ENCODE assay signal across 8 cellular contexts in the genomic region with DNA sequence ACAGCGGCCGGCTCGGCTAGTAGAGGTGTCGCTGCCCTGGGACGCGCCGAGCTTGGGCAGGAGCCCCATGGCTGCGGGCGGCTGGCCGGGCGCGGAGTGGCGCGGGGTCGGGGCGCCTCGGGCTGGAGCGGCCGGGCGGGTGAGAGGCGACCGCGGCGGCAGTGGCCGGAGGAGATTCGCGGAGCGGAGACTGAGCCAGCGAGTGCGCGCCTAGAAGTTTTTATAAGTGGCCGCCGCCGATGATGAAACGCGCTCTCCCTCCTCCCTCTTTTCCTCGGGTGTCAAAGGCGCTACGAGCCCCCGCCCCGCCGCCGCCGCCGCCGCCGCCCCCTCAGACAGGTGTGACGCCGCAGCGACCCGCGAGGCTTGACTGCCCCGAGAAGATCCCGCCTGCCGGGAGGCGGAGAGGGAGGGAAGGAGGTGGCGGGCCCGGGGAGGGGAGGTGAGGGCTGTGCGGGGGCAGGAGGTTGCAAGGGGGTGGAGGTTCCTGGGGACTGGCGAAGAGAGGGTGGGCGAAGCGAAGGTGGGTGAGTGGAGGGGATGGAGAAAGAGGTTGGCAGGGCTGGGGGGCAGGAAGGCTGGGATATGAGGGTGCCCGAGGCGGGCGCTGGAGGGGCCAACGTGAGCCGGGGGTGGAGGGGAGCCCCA. TPM values are rescaled to one million over a fixed set of nuclear protein-coding genes. Genes with fewer than 3 reads are reported as not detected.
DNase-seq lines count a peak whose midpoint lies in the region; ATAC-seq and TF ChIP-seq lines count a peak whose summit lies in the region.

Gene SLCO2A1, minus strand, starts transcription at position 192 of the 648 bp plus-strand sequence. Its CDS starts 123 bp downstream, at position 69.

- CTCF ChIA-PET in CD4-positive, alpha-beta memory T cell (lab: Charles Lee; ENCODE audit: partially characterized antibody): no interaction called here

- H3K4me3 ChIP-seq in CD4-positive, alpha-beta memory T cell (ENCODE audit: low read length in 2 of 2): no peak within 1 kb of the TSS
- H3K4me3 ChIP-seq in astrocyte of the cerebellum (ENCODE audit: low read depth, low read length): peak within 1 kb of the TSS; percentile 65
- peak within 1 kb of the TSS; percentile 35 to 67 (median 48) for H3K4me3 ChIP-seq in skin epidermis

- in situ Hi-C loops in astrocyte of the cerebellum (cut with HindIII; ENCODE audit: low sequenced_read_pairs): loop anchor here (5.0 kb wide), 1 partner anchor 77 kb away; no protein-coding TSS in a partner anchor

- H3K9me3 Mint-ChIP-seq in CD4-positive, alpha-beta memory T cell: no peaks in the 10 kb centered on the region
- H3K9me3 Mint-ChIP-seq in IgD-negative memory B cell: peaks cover 0 to 1% (median 0%) of the 10 kb centered on the region in 3 donors

- no peaks in the 10 kb centered on the region for H3K4me1 ChIP-seq in CD4-positive, alpha-beta memory T cell (ENCODE audit: insufficient read depth, low read length)

- TF ChIP-seq CTCF in astrocyte of the cerebellum (IDR thresholded peaks at IDR 0.05; ENCODE audit: low read depth, low read length, missing control alignments): no peak

- no peak within 1 kb of the TSS for H3K27ac Mint-ChIP-seq in CD4-positive, alpha-beta memory T cell
- H3K27ac Mint-ChIP-seq in IgD-negative memory B cell: no peak within 1 kb of the TSS

- no peak for DNase-seq in CD4-positive, alpha-beta memory T cell
- DNase-seq in astrocyte of the cerebellum (ENCODE audit: low read depth) (no peak), iPS-NIHi11 (ENCODE audit: low spot score) (peak; percentile 86)

- intact Hi-C loops in CD4-positive, alpha-beta memory T cell (cut with micrococcal nuclease): no loop called here

- H3K9me3 ChIP-seq in CD4-positive, alpha-beta memory T cell (ENCODE audit: control insufficient read depth in 1 of 2, low read length in 2 of 2): no peaks in the 10 kb centered on the region

- ATAC-seq in GM21381 (IDR thresholded peaks at IDR 0.05; ENCODE audit: unreplicated experiment) (no peak), HG03469 (IDR thresholded peaks at IDR 0.05; ENCODE audit: unreplicated experiment) (no peak), HG03139 (IDR thresholded peaks at IDR 0.05; ENCODE audit: unreplicated experiment) (no peak)

- H3K36me3 Mint-ChIP-seq in CD4-positive, alpha-beta memory T cell: no peaks in the 10 kb centered on the region
- H3K36me3 Mint-ChIP-seq in IgD-negative memory B cell: no peaks in the 10 kb centered on the region

- H3K4me3 Mint-ChIP-seq in CD4-positive, alpha-beta memory T cell: peak within 1 kb of the TSS in 7 of 8 donors; percentile 45 to 85 (median 64)
- peak within 1 kb of the TSS in 3 of 4 donors; percentile 6 to 83 (median 17) for H3K4me3 Mint-ChIP-seq in IgD-negative memory B cell

- POLR2A ChIA-PET in CD4-positive, alpha-beta memory T cell (lab: Charles Lee; ENCODE audit: partially characterized antibody): no interaction called here

- H3K27me3 ChIP-seq in CD4-positive, alpha-beta memory T cell (ENCODE audit: insufficient read depth, low read length): peaks cover 4% of the 10 kb centered on the region

- no peak within 1 kb of the TSS for H3K27ac ChIP-seq in CD4-positive, alpha-beta memory T cell (ENCODE audit: low read depth, low read length)
- H3K27ac ChIP-seq in skin epidermis: peak within 1 kb of the TSS in 15 of 21 experiments; percentile 14 to 74 (median 58)

- no peaks in the 10 kb centered on the region for H3K36me3 ChIP-seq in CD4-positive, alpha-beta memory T cell (ENCODE audit: insufficient read depth, low read length)

- H3K27me3 Mint-ChIP-seq in CD4-positive, alpha-beta memory T cell: peaks cover 37 to 39% of the 10 kb centered on the region in 2 donors
- peaks cover 35% of the 10 kb centered on the region for H3K27me3 Mint-ChIP-seq in IgD-negative memory B cell

- peaks cover 2 to 10% (median 4%) of the 10 kb centered on the region in 4 donors for H3K4me1 Mint-ChIP-seq in CD4-positive, alpha-beta memory T cell
- H3K4me1 Mint-ChIP-seq in IgD-negative memory B cell: peaks cover 0 to 2% (median 2%) of the 10 kb centered on the region in 3 donors

RNA-seq across cellular contexts. Expression of gene SLCO2A1, which starts in this region (rescaled TPM):
- not detected for total RNA-seq in CD4-positive, alpha-beta memory T cell
- polyA plus RNA-seq in CD4-positive, alpha-beta memory T cell: not detected
- not detected for polyA plus RNA-seq in IgD-negative memory B cell

Comparison
In these comparisons a context has a peak if more than half of its experiments do, and no peak if none do; other contexts are left out.
1. H3K4me3 ChIP-seq: peak in astrocyte of the cerebellum (single experiment) and skin epidermis (7 of 7); none in CD4-positive, alpha-beta memory T cell (0 of 2).